In genomic region chr2:180195847-180196246, GRCh38 we compare ENCODE assay signal across 22 cellular contexts.
"Had no signal": no experiment of that assay in that cellular context is flagged by ENCODE, and none has a peak within 500 bp of the region (broad histone marks: within the 10 kb centered on the region; RNA-seq: fewer than 3 reads in every experiment).

No MANE protein-coding gene starts in this region.

- H3K27ac ChIP-seq: ascending aorta, body of pancreas had no signal

- H3K36me3 Mint-ChIP-seq: activated CD4-positive, alpha-beta memory T cell treated with anti-CD3 and anti-CD28 coated beads for 36 hours; activated naive CD4-positive, alpha-beta T cell treated with anti-CD3 and anti-CD28 coated beads, Interleukin-2, amount 50 U/mL, for 72 hours had no signal

- H3K4me3 Mint-ChIP-seq: activated B cell treated with CpG ODN at 0.5 μM for 24 hours; activated CD4-positive, alpha-beta memory T cell treated with anti-CD3 and anti-CD28 coated beads for 36 hours; activated CD4-positive, alpha-beta T cell treated with anti-CD3 and anti-CD28 coated beads, Interleukin-2, amount 10 ng/mL, durations not matched to agents 7 days and 5 days; activated naive CD8-positive, alpha-beta T cell treated with anti-CD3 and anti-CD28 coated beads, Interleukin-2, amount 50 U/mL, for 24 hours; activated T-cell treated with anti-CD3 and anti-CD28 coated beads, Interleukin-2, amount 50 U/mL, for 4 hours; T-helper 1 cell treated with Interleukin-12 subunit alpha and Interleukin-12 subunit beta and Interleukin-4 antibody, amounts not matched to agents 30 μg/mL and 1 μg/mL, for 36 hours had no signal

- ATAC-seq: activated naive CD4-positive, alpha-beta T cell treated with anti-CD3 and anti-CD28 coated beads, Interleukin-2, amount 50 U/mL, for 72 hours; activated naive CD8-positive, alpha-beta T cell treated with anti-CD3 and anti-CD28 coated beads, Interleukin-2, amount 50 U/mL, for 24 hours; activated T-cell treated with anti-CD3 and anti-CD28 coated beads, Interleukin-2, amount 50 U/mL, for 4 hours; body of pancreas; PC-3 had no signal

- H3K27ac Mint-ChIP-seq: activated B cell treated with CpG ODN at 0.5 μM for 24 hours; activated CD4-positive, alpha-beta memory T cell treated with anti-CD3 and anti-CD28 coated beads for 36 hours; activated CD4-positive, alpha-beta T cell treated with anti-CD3 and anti-CD28 coated beads, Interleukin-2, amount 10 ng/mL, durations not matched to agents 7 days and 5 days; activated naive CD4-positive, alpha-beta T cell treated with anti-CD3 and anti-CD28 coated beads, Interleukin-2, amount 50 U/mL, for 72 hours; activated naive CD8-positive, alpha-beta T cell treated with anti-CD3 and anti-CD28 coated beads, Interleukin-2, amount 50 U/mL, for 24 hours; T-helper 1 cell treated with Interleukin-12 subunit alpha and Interleukin-12 subunit beta and Interleukin-4 antibody, amounts not matched to agents 30 μg/mL and 1 μg/mL, for 36 hours had no signal

- DNase-seq: activated B cell treated with CpG ODN at 0.5 μM for 24 hours; activated CD4-positive, alpha-beta memory T cell treated with anti-CD3 and anti-CD28 coated beads for 36 hours; activated CD4-positive, alpha-beta T cell treated with anti-CD3 and anti-CD28 coated beads, Interleukin-2, amount 10 ng/mL, durations not matched to agents 7 days and 5 days; activated CD8-positive, alpha-beta memory T cell treated with anti-CD3 and anti-CD28 coated beads for 24 hours; activated effector memory CD4-positive, alpha-beta T cell treated with anti-CD3 and anti-CD28 coated beads, Interleukin-2, amount 50 U/mL, for 16 hours; activated naive CD4-positive, alpha-beta T cell treated with Interleukin-2 at 50 U/mL for 16 hours; activated naive CD8-positive, alpha-beta T cell treated with anti-CD3 and anti-CD28 coated beads, Interleukin-2, amount 50 U/mL, for 24 hours; activated T-cell treated with anti-CD3 and anti-CD28 coated beads, Interleukin-2, amount 50 U/mL, for 4 hours; amniotic stem cell; body of pancreas; NCI-H1105 treated with DMSO at 0.1 percent for 48 hours; NCI-H1436 treated with DMSO at 0.1 percent for 48 hours; NCI-H187; NCI-H2081; NCI-H524; SHP77 treated with DMSO at 0.1 percent for 48 hours; T-helper 9 cell had no signal

- H3K9me3 ChIP-seq: ascending aorta, body of pancreas had no signal

- H3K4me3 ChIP-seq: ascending aorta, body of pancreas had no signal

- H3K36me3 ChIP-seq: ascending aorta had no signal

- H3K27me3 Mint-ChIP-seq: activated CD4-positive, alpha-beta memory T cell treated with anti-CD3 and anti-CD28 coated beads for 36 hours; activated CD4-positive, alpha-beta T cell treated with anti-CD3 and anti-CD28 coated beads, Interleukin-2, amount 10 ng/mL, durations not matched to agents 7 days and 5 days; activated naive CD8-positive, alpha-beta T cell treated with anti-CD3 and anti-CD28 coated beads, Interleukin-2, amount 50 U/mL, for 24 hours had no signal

- H3K9me3 Mint-ChIP-seq: activated B cell treated with CpG ODN at 0.5 μM for 24 hours; activated CD4-positive, alpha-beta memory T cell treated with anti-CD3 and anti-CD28 coated beads for 36 hours; activated CD4-positive, alpha-beta T cell treated with anti-CD3 and anti-CD28 coated beads, Interleukin-2, amount 10 ng/mL, durations not matched to agents 7 days and 5 days; activated naive CD4-positive, alpha-beta T cell treated with anti-CD3 and anti-CD28 coated beads, Interleukin-2, amount 50 U/mL, for 72 hours; activated naive CD8-positive, alpha-beta T cell treated with anti-CD3 and anti-CD28 coated beads, Interleukin-2, amount 50 U/mL, for 24 hours; activated T-cell treated with anti-CD3 and anti-CD28 coated beads, Interleukin-2, amount 50 U/mL, for 4 hours; central memory CD8-positive, alpha-beta T cell; T-helper 1 cell treated with Interleukin-12 subunit alpha and Interleukin-12 subunit beta and Interleukin-4 antibody, amounts not matched to agents 30 μg/mL and 1 μg/mL, for 36 hours had no signal

- H3K4me1 ChIP-seq: ascending aorta, body of pancreas had no signal

- H3K4me1 Mint-ChIP-seq: activated CD4-positive, alpha-beta T cell treated with anti-CD3 and anti-CD28 coated beads, Interleukin-2, amount 10 ng/mL, durations not matched to agents 7 days and 5 days; activated naive CD8-positive, alpha-beta T cell treated with anti-CD3 and anti-CD28 coated beads, Interleukin-2, amount 50 U/mL, for 24 hours; central memory CD8-positive, alpha-beta T cell had no signal

- H3K27me3 ChIP-seq: ascending aorta, body of pancreas had no signal
